8 cellular contexts compared by ENCODE assay signal in the genomic region with DNA sequence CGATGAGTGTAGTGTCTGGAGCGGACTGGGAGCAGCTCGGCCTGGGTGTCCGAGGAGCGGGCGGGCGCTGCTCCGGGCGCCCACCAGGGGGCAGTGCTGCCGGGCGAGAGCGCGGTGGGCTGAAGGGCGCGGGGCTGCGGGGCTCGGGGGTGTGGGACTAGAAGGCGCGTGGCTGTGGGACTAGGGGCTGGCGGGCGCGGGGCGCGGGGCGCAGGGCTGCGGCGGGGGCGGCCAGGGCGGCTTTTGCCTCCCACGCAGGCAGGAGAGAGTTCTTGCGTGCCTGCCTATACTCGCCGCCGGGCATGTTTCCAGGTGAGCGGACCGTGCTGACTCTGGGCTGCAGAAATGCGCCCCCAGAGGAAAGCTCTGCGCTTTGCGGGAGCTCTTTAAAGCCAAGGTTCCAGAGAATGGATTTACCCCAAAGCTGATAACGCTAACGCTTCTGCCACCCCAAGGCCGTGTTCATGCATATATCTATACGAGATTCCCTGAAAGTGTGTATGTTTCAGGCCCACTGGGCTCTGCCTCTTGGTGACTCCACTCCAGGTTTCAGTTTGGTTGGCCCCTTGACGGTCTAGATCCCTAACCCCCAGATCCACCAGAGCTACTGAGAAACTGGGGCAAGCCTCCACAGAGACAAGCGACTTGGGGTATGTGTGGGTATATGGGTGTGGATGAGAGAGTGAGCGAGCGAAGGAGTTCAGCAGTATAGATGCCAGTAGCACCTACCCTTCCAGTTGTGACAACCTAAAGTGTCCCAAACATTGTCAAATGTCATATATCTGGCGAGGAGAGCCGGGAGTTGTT. TPM values are rescaled to one million over a fixed set of nuclear protein-coding genes. Genes with fewer than 3 reads are reported as not detected.
A peak's percentile ranks its signal among the peaks of the same experiment; 100 is the strongest.
DNase-seq lines count a peak whose midpoint lies in the region; ATAC-seq, FAIRE-seq and TF ChIP-seq lines count a peak whose summit lies in the region.

No MANE protein-coding gene starts in this region.

- H3K9ac ChIP-seq in subcutaneous abdominal adipose tissue (ENCODE audit: low read length in 5 of 5): peak overlapping the region; percentile 26 to 67 (median 39)

- peak; percentile 84 for TF ChIP-seq CTCF in CD14-positive monocyte (IDR thresholded peaks at IDR 0.05)

- H3K27me3 ChIP-seq in subcutaneous abdominal adipose tissue (ENCODE audit: control insufficient read depth in 5 of 5, insufficient read depth in 4 of 5, low read length in 5 of 5): no peaks in the 10 kb centered on the region

- intact Hi-C loops in CD14-positive monocyte (cut with micrococcal nuclease): no loop called here

- no peaks in the 10 kb centered on the region for H3K9me3 ChIP-seq in subcutaneous abdominal adipose tissue (ENCODE audit: control insufficient read depth in 5 of 5, low read length in 5 of 5)

- peak overlapping the region; percentile 78 to 94 for H3K4me3 Mint-ChIP-seq in CD14-positive monocyte

- peaks cover 10 to 18% (median 11%) of the 10 kb centered on the region in 3 donors for H3K27me3 Mint-ChIP-seq in CD14-positive monocyte (ENCODE audit: low read depth in 3 of 3)

- peak overlapping the region in 1 of 7 donors; percentile 80 for H3K27ac Mint-ChIP-seq in CD14-positive monocyte

- ATAC-seq in GM19351 (IDR thresholded peaks at IDR 0.05; ENCODE audit: unreplicated experiment) (peak; percentile 93), HG03457 (IDR thresholded peaks at IDR 0.05; ENCODE audit: unreplicated experiment) (peak; percentile 84)

- H3K36me3 Mint-ChIP-seq in CD14-positive monocyte: no peaks in the 10 kb centered on the region

- no peak for FAIRE-seq in RCC 7860 (lab: Jason Lieb, UNC)

- DNase-seq in CD14-positive monocyte (ENCODE audit: low spot score) (no peak), RCC 7860 (ENCODE audit: low spot score) (peak; percentile 33), activated gamma-delta T cell (lab: John Stamatoyannopoulos, UW) (peak; percentile 41), germinal center (ENCODE audit: low spot score) (peak; percentile 88), nucleus accumbens (lab: John Stamatoyannopoulos, UW) (peak in 51 of 56 donors; percentile 14 to 87 (median 70))

- H3K4me3 ChIP-seq in subcutaneous abdominal adipose tissue (ENCODE audit: low read depth in 1 of 5, low read length in 5 of 5): peak overlapping the region; percentile 52 to 65 (median 56)

- no peak overlapping the region for H3K27ac ChIP-seq in subcutaneous abdominal adipose tissue (ENCODE audit: low read depth, low read length)

- peaks cover 12% of the 10 kb centered on the region for H3K4me1 Mint-ChIP-seq in CD14-positive monocyte

- no peaks in the 10 kb centered on the region for H3K36me3 ChIP-seq in subcutaneous abdominal adipose tissue (ENCODE audit: control insufficient read depth in 5 of 5, insufficient read depth in 5 of 5, low read length in 5 of 5)

- H3K4me1 ChIP-seq in subcutaneous abdominal adipose tissue (ENCODE audit: control insufficient read depth in 5 of 5, insufficient read depth in 5 of 5, low read length in 5 of 5): peaks cover 0 to 12% (median 9%) of the 10 kb centered on the region in 5 donors

- no peaks in the 10 kb centered on the region for H3K9me3 Mint-ChIP-seq in CD14-positive monocyte

RNA-seq across cellular contexts. Expression of gene ACER2, which starts 56.2 kb away (rescaled TPM):
- under 1 TPM in 1 of 2 donors, not detected in 1; 0.17 TPM for polyA plus RNA-seq in CD14-positive monocyte
